ENCODE assay signal across 1 cellular context in genomic region chr5:14915291-14915976, GRCh38.
A peak's percentile ranks its signal among the peaks of the same experiment; 100 is the strongest.
TF ChIP-seq lines count a peak whose summit lies in the region.

No MANE protein-coding gene starts in this region.

TF ChIP-seq in HepG2, 621 proteins besides CTCF, POLR2A, EP300 and RAD21 (continued from another document and continues in another):
- no peak for TF ChIP-seq HBP1 (CRISPR knock-in tag; IDR thresholded peaks at IDR 0.05; ENCODE audit: low read depth)
- TF ChIP-seq MLX (CRISPR knock-in tag; IDR thresholded peaks at IDR 0.05): no peak
- TF ChIP-seq ZNF512 (CRISPR knock-in tag; IDR thresholded peaks at IDR 0.05): no peak
- no peak for TF ChIP-seq ZSCAN9 (CRISPR knock-in tag; IDR thresholded peaks at IDR 0.05; ENCODE audit: borderline replicate concordance)
- no peak for TF ChIP-seq E2F5 (CRISPR knock-in tag; conservative IDR thresholded peaks at IDR 0.05)
- no peak for TF ChIP-seq ATAD3A (CRISPR knock-in tag; IDR thresholded peaks at IDR 0.05)
- TF ChIP-seq HDAC6 (IDR thresholded peaks at IDR 0.05; ENCODE audit: low read depth, low read length): no peak
- TF ChIP-seq PATZ1 (CRISPR knock-in tag; IDR thresholded peaks at IDR 0.05): peak; percentile 38; the same call in 1 of the 2 replicates
- TF ChIP-seq ZBTB7B (CRISPR knock-in tag; IDR thresholded peaks at IDR 0.05): 0 out of 2 replicates have a peak, but pooled peaks have one; percentile 32
- 0 out of 2 replicates have a peak, but pooled peaks have one; percentile 58 for TF ChIP-seq SIX1 (CRISPR knock-in tag; IDR thresholded peaks at IDR 0.05; ENCODE audit: borderline replicate concordance)
- 0 out of 2 replicates have a peak, but pooled peaks have one; percentile 51 for TF ChIP-seq ZMYM3 (CRISPR knock-in tag; IDR thresholded peaks at IDR 0.05)
- no peak for TF ChIP-seq FOXC1 (CRISPR knock-in tag; IDR thresholded peaks at IDR 0.05; ENCODE audit: borderline replicate concordance)
- no peak for TF ChIP-seq EZH2 (conservative IDR thresholded peaks at IDR 0.05; ENCODE audit: low read depth, low read length)
- no peak for TF ChIP-seq ZC3H13 (CRISPR knock-in tag; IDR thresholded peaks at IDR 0.05)
- TF ChIP-seq FIP1L1 (IDR thresholded peaks at IDR 0.05; ENCODE audit: borderline replicate concordance, insufficient read depth, low read depth, low read length): no peak
- no peak for TF ChIP-seq DRAP1 (CRISPR knock-in tag; IDR thresholded peaks at IDR 0.05)
- no peak for TF ChIP-seq ZBTB20 (CRISPR knock-in tag; IDR thresholded peaks at IDR 0.05; ENCODE audit: borderline replicate concordance, low read depth)
- no peak for TF ChIP-seq ZNF10 (CRISPR knock-in tag; IDR thresholded peaks at IDR 0.05; ENCODE audit: borderline replicate concordance, low read depth)
- no peak for TF ChIP-seq RBAK (CRISPR knock-in tag; IDR thresholded peaks at IDR 0.05)
- no peak for TF ChIP-seq ATF6 (CRISPR knock-in tag; conservative IDR thresholded peaks at IDR 0.05)
- no peak for TF ChIP-seq SIN3A (IDR thresholded peaks at IDR 0.05; ENCODE audit: borderline replicate concordance, low read depth, low read length)
- TF ChIP-seq KDM2A (CRISPR knock-in tag; IDR thresholded peaks at IDR 0.05; ENCODE audit: borderline replicate concordance, low read depth): no peak
- no peak for TF ChIP-seq SIX4 (CRISPR knock-in tag; IDR thresholded peaks at IDR 0.05)
- no peak for TF ChIP-seq YEATS4 (CRISPR knock-in tag; IDR thresholded peaks at IDR 0.05; ENCODE audit: borderline replicate concordance)
- TF ChIP-seq TFDP2 (CRISPR knock-in tag; IDR thresholded peaks at IDR 0.05): 0 out of 2 replicates have a peak, but pooled peaks have one; percentile 26
- TF ChIP-seq ATF3 (CRISPR knock-in tag; IDR thresholded peaks at IDR 0.05): no peak
- peak; percentile 86 for TF ChIP-seq TCF7 (IDR thresholded peaks at IDR 0.05; ENCODE audit: low read depth)
- TF ChIP-seq ZBTB3 (CRISPR knock-in tag; IDR thresholded peaks at IDR 0.05; ENCODE audit: borderline replicate concordance, low read depth): no peak
- TF ChIP-seq CBX1 (IDR thresholded peaks at IDR 0.05; ENCODE audit: low read depth): no peak
- TF ChIP-seq HOMEZ (CRISPR knock-in tag; IDR thresholded peaks at IDR 0.05; ENCODE audit: low read depth): peak; percentile 62; the same call in 1 of the 2 replicates
- no peak for TF ChIP-seq ZNF432 (CRISPR knock-in tag; IDR thresholded peaks at IDR 0.05; ENCODE audit: borderline replicate concordance)
- TF ChIP-seq ZNF33B (CRISPR knock-in tag; IDR thresholded peaks at IDR 0.05): no peak
- TF ChIP-seq HNRNPK (IDR thresholded peaks at IDR 0.05; ENCODE audit: low read depth, low read length, poor library complexity, severe bottlenecking): no peak
- no peak for TF ChIP-seq ZNF768 (CRISPR knock-in tag; IDR thresholded peaks at IDR 0.05)
- no peak for TF ChIP-seq REPIN1 (CRISPR knock-in tag; IDR thresholded peaks at IDR 0.05; ENCODE audit: borderline replicate concordance, low read depth)
- no peak for TF ChIP-seq MTA1 (CRISPR knock-in tag; IDR thresholded peaks at IDR 0.05; ENCODE audit: borderline replicate concordance)
- TF ChIP-seq FOXM1 (CRISPR knock-in tag; IDR thresholded peaks at IDR 0.05): no peak
- TF ChIP-seq HNF4A (CRISPR knock-in tag; IDR thresholded peaks at IDR 0.05): peak; percentile 96
- TF ChIP-seq ZNF563 (CRISPR knock-in tag; IDR thresholded peaks at IDR 0.05): no peak
- TF ChIP-seq SRSF9 (IDR thresholded peaks at IDR 0.05; ENCODE audit: borderline replicate concordance, insufficient read depth, low read depth, low read length, poor library complexity, severe bottlenecking): no peak
- TF ChIP-seq IKZF4 (CRISPR knock-in tag; IDR thresholded peaks at IDR 0.05; ENCODE audit: borderline replicate concordance, low read depth, not compliant biosample characterization): no peak
- no peak; the same call in 1 of the 2 replicates for TF ChIP-seq ZBED4 (CRISPR knock-in tag; IDR thresholded peaks at IDR 0.05; ENCODE audit: borderline replicate concordance)
- TF ChIP-seq ZNF619 (CRISPR knock-in tag; IDR thresholded peaks at IDR 0.05): no peak
- no peak for TF ChIP-seq JDP2 (CRISPR knock-in tag; IDR thresholded peaks at IDR 0.05; ENCODE audit: borderline replicate concordance)
- no peak for TF ChIP-seq CSRNP2 (CRISPR knock-in tag; conservative IDR thresholded peaks at IDR 0.05; ENCODE audit: low read depth)
- TF ChIP-seq SP5 (CRISPR knock-in tag; IDR thresholded peaks at IDR 0.05; ENCODE audit: borderline replicate concordance, low read depth): no peak
- no peak for TF ChIP-seq ZNF652 (CRISPR knock-in tag; IDR thresholded peaks at IDR 0.05; ENCODE audit: borderline replicate concordance, low read depth)
